ENCODE assay signal across 8 cellular contexts in genomic region chr9:89555426-89556375, GRCh38. TPM values are rescaled to one million over a fixed set of nuclear protein-coding genes. Genes with fewer than 3 reads are reported as not detected.
A peak's percentile ranks its signal among the peaks of the same experiment; 100 is the strongest.
DNase-seq lines count a peak whose midpoint lies in the region; ATAC-seq and TF ChIP-seq lines count a peak whose summit lies in the region.

No MANE protein-coding gene starts in this region.

- DNase-seq in Caco-2 (no peak), NB4 (ENCODE audit: low read depth) (peak; percentile 80), fibroblast of pulmonary artery (ENCODE audit: low read depth) (peak; percentile 21), NCI-H526 (lab: John Stamatoyannopoulos, UW) (no peak), superior temporal gyrus (ENCODE audit: extremely low spot score) (no peak), NCI-H748 treated with DMSO at 0.1 percent for 48 hours (lab: John Stamatoyannopoulos, UW) (no peak)
- DNase-seq in activated effector memory CD4-positive, alpha-beta T cell treated with Interleukin-2 at 50 U/mL for 16 hours: no peak

- no peaks in the 10 kb centered on the region for H3K27me3 ChIP-seq in Caco-2 (replicated peaks; ENCODE audit: control insufficient read depth, insufficient read depth, low read length)

- peak overlapping the region; percentile 19 for H3K4me3 ChIP-seq in Caco-2 (ENCODE audit: low read depth, low read length)
- no peak overlapping the region for H3K4me3 ChIP-seq in NB4 (ENCODE audit: low read depth, low read length)
- peak overlapping the region; percentile 14 for H3K4me3 ChIP-seq in fibroblast of pulmonary artery (replicated peaks; ENCODE audit: low read depth, low read length)

- H3K4me3 Mint-ChIP-seq in Caco-2 (ENCODE audit: unreplicated experiment): peak overlapping the region; percentile 52

- H3K9me3 Mint-ChIP-seq in Caco-2 (ENCODE audit: unreplicated experiment): no peaks in the 10 kb centered on the region

- no peaks in the 10 kb centered on the region for H3K4me1 Mint-ChIP-seq in Caco-2 (ENCODE audit: low read depth, unreplicated experiment)

- POLR2A ChIA-PET in Caco-2 (lab: Charles Lee): no interaction called here

- no peaks in the 10 kb centered on the region for H3K27me3 Mint-ChIP-seq in Caco-2 (ENCODE audit: insufficient read depth, unreplicated experiment)

- intact Hi-C loops in Caco-2 (cut with micrococcal nuclease; ENCODE audit: unreplicated experiment): no loop called here

- BruUV-seq in Caco-2 (replicated peaks; lab: Mats Ljungman, UMichigan): no TSS peak

- peak; percentile 70 for ATAC-seq in GM21423 (IDR thresholded peaks at IDR 0.05; ENCODE audit: unreplicated experiment)

- no peak for TF ChIP-seq CTCF in Caco-2 (IDR thresholded peaks at IDR 0.05; ENCODE audit: insufficient read depth in 1 of 2, low read depth in 1 of 2, low read length in 1 of 2, severe bottlenecking in 1 of 2, unreplicated experiment in 1 of 2)
- TF ChIP-seq CTCF in NB4 (IDR thresholded peaks at IDR 0.05; ENCODE audit: low read depth, low read length): no peak
- no peak for TF ChIP-seq CTCF in fibroblast of pulmonary artery (IDR thresholded peaks at IDR 0.05; ENCODE audit: low read length, missing control alignments)

- CTCF ChIA-PET in Caco-2 (lab: Charles Lee): interaction anchor here (1.1 kb wide), 1 partner anchor 8 kb away, joined by 4 read pairs; no protein-coding TSS in a partner anchor

- no peaks in the 10 kb centered on the region for H3K36me3 ChIP-seq in Caco-2 (ENCODE audit: control insufficient read depth, insufficient read depth, low read length)

- no peak for TF ChIP-seq POLR2A in NB4 (IDR thresholded peaks at IDR 0.05; ENCODE audit: extremely low read depth, insufficient read length)

- H3K27ac Mint-ChIP-seq in Caco-2 (ENCODE audit: unreplicated experiment): peak overlapping the region; percentile 83

- no peaks in the 10 kb centered on the region for H3K9me3 ChIP-seq in Caco-2

- no peaks in the 10 kb centered on the region for H3K36me3 Mint-ChIP-seq in Caco-2 (ENCODE audit: insufficient read depth, unreplicated experiment)

- H3K4me1 ChIP-seq in Caco-2: peaks cover 13% of the 10 kb centered on the region

RNA-seq across cellular contexts. Expression of gene GADD45G, which starts 49.1 kb away (rescaled TPM):
- total RNA-seq in Caco-2 (2022): 3.7 and 5.4 TPM in 2 replicates

RNA-seq across cellular contexts. Expression of gene SEMA4D, which starts 57.8 kb away (rescaled TPM):
- total RNA-seq in Caco-2 (2022): 16.0 and 17.1 TPM in 2 replicates

Comparison
In these comparisons a context has a peak if more than half of its experiments do, and no peak if none do; other contexts are left out.
1. DNase-seq: peak in NB4 (single experiment) and fibroblast of pulmonary artery (single experiment); none in Caco-2 (0 of 2), activated effector memory CD4-positive, alpha-beta T cell treated with Interleukin-2 at 50 U/mL for 16 hours (single experiment), NCI-H526 (0 of 2), superior temporal gyrus (single experiment) and NCI-H748 treated with DMSO at 0.1 percent for 48 hours (single experiment).